In genomic region chr16:50286681-50287080, GRCh38 we compare ENCODE assay signal across 2 cellular contexts.
A peak's percentile ranks its signal among the peaks of the same experiment; 100 is the strongest.
TF ChIP-seq lines count a peak whose summit lies in the region.

No MANE protein-coding gene starts in this region.

TF ChIP-seq in HEK293, 187 proteins besides CTCF, POLR2A, EP300 and RAD21 (continued from another document):
- TF ChIP-seq SETDB1 (IDR thresholded peaks at IDR 0.05; ENCODE audit: insufficient read length, low read length) (peak; percentile 27), ZNF48 (tag by site-specific recombination; IDR thresholded peaks at IDR 0.05) (no peak), ZSCAN18 (tag by site-specific recombination; IDR thresholded peaks at IDR 0.05) (no peak), ZNF747 (tag by site-specific recombination; IDR thresholded peaks at IDR 0.05) (no peak), ZNF555 (tag by site-specific recombination; conservative IDR thresholded peaks at IDR 0.05) (no peak)
TF ChIP-seq in HEK293: peak in this region for 1.

TF ChIP-seq in K562, 482 proteins besides CTCF, POLR2A, EP300 and RAD21 (continued from another document):
- peak; percentile 12 for TF ChIP-seq ZNF280A (IDR thresholded peaks at IDR 0.05; ENCODE audit: low read depth, partially characterized antibody)
